In genomic region chr2:64750817-64751285, GRCh38 we compare ENCODE assay signal across 8 cellular contexts.
A peak's percentile ranks its signal among the peaks of the same experiment; 100 is the strongest.
DNase-seq lines count a peak whose midpoint lies in the region; ATAC-seq and TF ChIP-seq lines count a peak whose summit lies in the region.

No MANE protein-coding gene starts in this region.

- peak; percentile 99 for DNase-seq in COLO668 (lab: John Stamatoyannopoulos, UW; ENCODE audit: unreplicated experiment)
- peak; percentile 12 to 100 (median 98) for DNase-seq in HUDEP-2 (lab: John Stamatoyannopoulos, UW; ENCODE audit: unreplicated experiment in 76 of 76)
- peak; percentile 98 for DNase-seq in NT2/D1 (ENCODE audit: low read depth, low spot score)
- DNase-seq in activated T-cell treated with anti-CD3 and anti-CD28 coated beads for 1 hour (ENCODE audit: low read depth) = peak; percentile 92
- peak; percentile 100 for DNase-seq in epithelial cell of esophagus (ENCODE audit: low read depth)
- peak; percentile 91 for DNase-seq in stimulated activated CD8-positive, alpha-beta memory T cell treated with anti-CD3 and anti-CD28 coated beads, Interleukin-7, amount 100 ng/mL, for 24 hours (ENCODE audit: low read depth)

- peaks cover 3% of the 10 kb centered on the region for H3K4me1 ChIP-seq in NT2/D1 (ENCODE audit: insufficient read depth, insufficient read length)
- peaks cover 19% of the 10 kb centered on the region for H3K4me1 ChIP-seq in muscle layer of colon (ENCODE audit: insufficient read depth, low read length)

- H3K27me3 ChIP-seq in NT2/D1 (ENCODE audit: insufficient read depth, insufficient read length) (peaks cover 12% of the 10 kb centered on the region), muscle layer of colon (ENCODE audit: control insufficient read depth in 1 of 2, insufficient read depth in 2 of 2, low read length in 2 of 2) (no peaks in the 10 kb centered on the region)

- H3K9me3 ChIP-seq in NT2/D1 (ENCODE audit: insufficient read depth, low read length) (peaks cover 5% of the 10 kb centered on the region; the same call in 1 of the 2 replicates), muscle layer of colon (ENCODE audit: low read length) (no peaks in the 10 kb centered on the region)

- H3K36me3 ChIP-seq in NT2/D1 (ENCODE audit: insufficient read depth, insufficient read length, low read length) = no peaks in the 10 kb centered on the region
- H3K36me3 ChIP-seq in muscle layer of colon (ENCODE audit: insufficient read depth, low read length) = no peaks in the 10 kb centered on the region

- H3K9ac ChIP-seq in NT2/D1 (ENCODE audit: insufficient read length, low read depth) (peak overlapping the region; percentile 86), muscle layer of colon (ENCODE audit: low read length) (peak overlapping the region; percentile 59)

- peak; percentile 86 for ATAC-seq in GM21381 (IDR thresholded peaks at IDR 0.05; ENCODE audit: unreplicated experiment)

- TF ChIP-seq CTCF in epithelial cell of esophagus (IDR thresholded peaks at IDR 0.05; ENCODE audit: insufficient read depth, low read depth, low read length, missing control alignments) = no peak

- peak overlapping the region; percentile 93 for H3K27ac ChIP-seq in muscle layer of colon (ENCODE audit: low read depth, low read length)

- H3K4me3 ChIP-seq in NT2/D1 (ENCODE audit: insufficient read length, low read depth) (peak overlapping the region; percentile 67), epithelial cell of esophagus (ENCODE audit: low read length) (peak overlapping the region; percentile 77), muscle layer of colon (ENCODE audit: low read depth in 1 of 2, low read length in 2 of 2) (peak overlapping the region; percentile 72 to 74)

Comparison
In these comparisons a context has a peak if more than half of its experiments do, and no peak if none do; other contexts are left out.
1. Peak in every context shown above with its lines: DNase-seq, ATAC-seq, H3K4me3 ChIP-seq and H3K27ac ChIP-seq.